Comparison of ENCODE assay signal across 8 cellular contexts in the genomic region with DNA sequence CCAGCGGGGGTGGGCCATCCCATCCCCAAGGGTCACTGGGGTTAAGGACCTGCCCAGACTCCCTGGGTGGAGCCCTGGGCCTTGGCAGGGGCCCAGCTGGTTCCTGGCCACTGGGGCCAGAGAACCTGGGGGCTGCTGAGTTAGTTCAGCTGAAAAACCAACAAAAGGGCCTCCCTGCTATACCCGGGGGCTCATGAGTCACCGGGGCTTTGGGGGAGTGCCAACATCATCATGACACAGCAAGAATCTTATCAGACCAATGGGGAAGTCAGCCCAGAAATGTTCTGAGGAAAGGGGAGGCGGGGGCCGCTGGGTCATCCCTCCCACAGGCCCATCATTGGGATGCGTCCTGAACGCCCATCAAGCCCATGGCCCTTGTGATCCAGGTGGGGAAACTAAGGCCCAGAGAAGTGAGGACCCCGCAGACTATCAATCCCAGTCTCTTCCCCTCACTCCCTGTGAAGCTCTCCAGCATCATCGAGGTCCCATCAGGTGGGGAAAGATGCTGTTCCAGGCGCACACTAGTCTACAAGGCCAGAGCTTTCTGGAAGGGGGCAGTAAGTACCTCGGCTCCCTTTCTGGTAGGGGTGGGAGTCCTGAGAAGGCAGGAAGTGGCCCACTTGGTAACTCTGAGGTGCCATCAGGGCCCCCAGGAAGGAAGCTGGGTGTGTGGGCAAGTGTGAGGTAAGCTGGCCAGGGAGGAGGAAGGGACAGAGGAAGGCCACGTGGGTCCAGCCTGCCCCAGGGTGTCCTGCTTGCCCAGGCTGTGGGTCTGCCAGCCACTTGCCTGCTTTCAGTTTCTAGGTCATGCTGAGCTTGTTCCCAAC. TPM values are rescaled to one million over a fixed set of nuclear protein-coding genes. Genes with fewer than 3 reads are reported as not detected.
A peak's percentile ranks its signal among the peaks of the same experiment; 100 is the strongest.
DNase-seq lines count a peak whose midpoint lies in the region; ATAC-seq, FAIRE-seq and TF ChIP-seq lines count a peak whose summit lies in the region.

No MANE protein-coding gene starts in this region.

- peak; percentile 57 for FAIRE-seq in GM12891 (lab: Jason Lieb, UNC)

- DNase-seq in GM12891 (ENCODE audit: insufficient read length, low spot score) (no peak), RPMI8226 (peak; percentile 18), anterior cingulate cortex (lab: John Stamatoyannopoulos, UW) (peak in 36 of 58 donors; percentile 1 to 71 (median 16)), iris pigment epithelial cell (ENCODE audit: low read depth) (peak; percentile 92), putamen (ENCODE audit: low spot score) (no peak), NCI-H524 (lab: John Stamatoyannopoulos, UW) (no peak)
- DNase-seq in stimulated activated CD4-positive, alpha-beta T cell treated with anti-CD3 and anti-CD28 coated beads, TNF-alpha, amount 100 ng/mL, for 24 hours (ENCODE audit: low read depth in 3 of 3) = peak in 2 of 3 experiments; percentile 18 to 53

- TF ChIP-seq POLR2A in GM12891 (IDR thresholded peaks at IDR 0.05; ENCODE audit: low read depth, low read length) = no peak

- no peak for ATAC-seq in GM21619 (IDR thresholded peaks at IDR 0.05; ENCODE audit: unreplicated experiment)

TF ChIP-seq in GM12891, 5 proteins besides CTCF, POLR2A, EP300 and RAD21:
- TF ChIP-seq POLR2AphosphoS5 (IDR thresholded peaks at IDR 0.05; ENCODE audit: low read depth, low read length) (no peak), PAX5 (IDR thresholded peaks at IDR 0.05; ENCODE audit: insufficient read depth, low read length, severe bottlenecking) (no peak), POU2F2 (IDR thresholded peaks at IDR 0.05; ENCODE audit: low read depth, low read length) (no peak), SPI1 (IDR thresholded peaks at IDR 0.05; ENCODE audit: low read depth, low read length) (no peak), TAF1 (IDR thresholded peaks at IDR 0.05; ENCODE audit: low read depth, low read length) (no peak)

RNA-seq across cellular contexts. Expression of gene G6PD, which starts 4.5 kb away (rescaled TPM):
- polyA plus RNA-seq in GM12891 (2012; ENCODE audit: low read depth, missing spikeins) = 26.9 TPM

RNA-seq across cellular contexts. Expression of gene IKBKG, which starts 5.3 kb away (rescaled TPM):
- polyA plus RNA-seq in GM12891 (2012; ENCODE audit: low read depth, missing spikeins) = 15.3 TPM

RNA-seq across cellular contexts. Expression of gene FAM3A, which starts 26.1 kb away (rescaled TPM):
- 16.1 TPM for polyA plus RNA-seq in GM12891 (2012; ENCODE audit: low read depth, missing spikeins)

RNA-seq across cellular contexts. Expression of gene CTAG1A, which starts 42.8 kb away (rescaled TPM):
- polyA plus RNA-seq in GM12891 (2012; ENCODE audit: low read depth, missing spikeins) = not detected

RNA-seq across cellular contexts. Expression of gene SLC10A3, which starts 51.7 kb away (rescaled TPM):
- polyA plus RNA-seq in GM12891 (2012; ENCODE audit: low read depth, missing spikeins) = 10.0 TPM

Comparison
In these comparisons a context has a peak if more than half of its experiments do, and no peak if none do; other contexts are left out.
1. DNase-seq: peak in RPMI8226 (single experiment), anterior cingulate cortex (36 of 58), iris pigment epithelial cell (single experiment) and stimulated activated CD4-positive, alpha-beta T cell treated with anti-CD3 and anti-CD28 coated beads, TNF-alpha, amount 100 ng/mL, for 24 hours (2 of 3); none in GM12891 (single experiment), putamen (single experiment) and NCI-H524 (0 of 2).